In the genomic region with DNA sequence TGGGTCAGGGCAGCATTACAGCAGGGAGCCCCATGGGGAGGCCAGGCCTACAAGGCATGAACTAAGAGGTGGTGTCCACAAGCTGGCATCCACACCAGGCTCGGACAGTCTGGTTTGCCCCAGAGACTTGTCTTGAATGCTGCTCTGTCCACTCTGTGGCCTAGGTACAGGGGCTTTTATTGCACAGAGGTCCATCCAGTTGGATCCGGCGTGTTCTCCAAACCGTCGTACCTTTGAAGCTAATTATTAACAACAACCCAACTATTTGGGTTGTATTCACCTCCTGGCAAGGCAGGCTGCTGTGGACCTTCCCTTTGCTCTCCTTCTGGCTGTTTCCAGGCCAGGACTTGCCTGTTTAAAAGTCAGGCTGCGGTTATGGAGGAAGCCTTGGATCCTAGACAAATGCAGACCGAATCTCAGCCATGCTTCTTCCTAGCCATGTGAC, we compare ENCODE assay signal across 24 cellular contexts.
DNase-seq lines count a peak whose midpoint lies in the region; ATAC-seq, FAIRE-seq and TF ChIP-seq lines count a peak whose summit lies in the region.
"Had no signal": no experiment of that assay in that cellular context is flagged by ENCODE, and none has a peak within 500 bp of the region (broad histone marks: within the 10 kb centered on the region; RNA-seq: fewer than 3 reads in every experiment).

No MANE protein-coding gene starts in this region.

- DNase-seq in activated effector memory CD4-positive, alpha-beta T cell treated with anti-CD3 and anti-CD28 coated beads, Interleukin-2, amount 50 U/mL, for 16 hours: peak; percentile 8
- no peak for DNase-seq in activated effector memory CD4-positive, alpha-beta T cell treated with Interleukin-2 at 50 U/mL for 16 hours
- DNase-seq in kidney (peak; percentile 76), mesothelial cell of epicardium (ENCODE audit: low spot score in 2 of 2, unreplicated experiment in 2 of 2) (no peak), foreskin fibroblast (no peak)
- no peak for DNase-seq in stimulated activated naive B cell treated with anti-CD40 and anti-IgM and Interleukin-4, amounts not matched to agents 10 μg/mL and 1 μg/mL and 100 μg/mL, for 72 hours
- DNase-seq in activated CD4-positive, alpha-beta T cell treated with anti-CD3 and anti-CD28 coated beads, Interleukin-2, amount 50 U/mL, for 4 hours: no peak
- DNase-seq: DMS79 treated with DMSO at 0.1 percent for 48 hours, H7, HFFc6, MM.1S, NCI-H1048, NCI-H1417 treated with DMSO at 0.1 percent for 48 hours, NCI-H187, NCI-H446, NCI-H526, OCI-M1 had no signal

- H3K36me3 Mint-ChIP-seq in nephron (ENCODE audit: low read depth): peaks cover 18% of the 10 kb centered on the region
- H3K36me3 Mint-ChIP-seq in stimulated activated naive B cell treated with anti-CD40 and anti-IgM and Interleukin-4, amounts not matched to agents 10 μg/mL and 1 μg/mL and 100 μg/mL, for 72 hours: peaks cover 52 to 74% of the 10 kb centered on the region in 2 donors
- H3K36me3 Mint-ChIP-seq in mesothelial cell of epicardium: peaks cover 24% of the 10 kb centered on the region

- H3K27ac ChIP-seq in kidney (ENCODE audit: low read depth in 2 of 2, low read length in 2 of 2): peak overlapping the region; percentile 88 to 91

- intact Hi-C loops in kidney (cut with DNase I): no loop called here

- H3K4me1 ChIP-seq in kidney (ENCODE audit: control insufficient read depth in 1 of 2, insufficient read depth in 1 of 2, low read depth in 1 of 2, low read length in 2 of 2): peaks cover 23 to 31% of the 10 kb centered on the region in 2 donors

- no peaks in the 10 kb centered on the region for H3K9me3 Mint-ChIP-seq in nephron
- no peaks in the 10 kb centered on the region for H3K9me3 Mint-ChIP-seq in stimulated activated naive B cell treated with anti-CD40 and anti-IgM and Interleukin-4, amounts not matched to agents 10 μg/mL and 1 μg/mL and 100 μg/mL, for 72 hours
- H3K9me3 Mint-ChIP-seq in mesothelial cell of epicardium: no peaks in the 10 kb centered on the region
- H3K9me3 Mint-ChIP-seq: HFFc6 had no signal

- ATAC-seq in stimulated activated naive B cell treated with anti-CD40 and anti-IgM and Interleukin-4, amounts not matched to agents 10 μg/mL and 1 μg/mL and 100 μg/mL, for 72 hours (replicated peaks): no peak
- ATAC-seq: GM12878, K562, Right ventricle myocardium inferior had no signal

- peak; percentile 85 for FAIRE-seq in kidney (lab: Jason Lieb, UNC)
- FAIRE-seq: D721Med, GM12878, K562, RCC 7860 had no signal

- no peaks in the 10 kb centered on the region for H3K9me3 ChIP-seq in kidney (ENCODE audit: control insufficient read depth in 1 of 2, low read length in 2 of 2)

- no peak overlapping the region for H3K4me3 ChIP-seq in kidney (ENCODE audit: low read length in 2 of 2)
- H3K4me3 ChIP-seq in foreskin fibroblast (ENCODE audit: low read depth in 1 of 2, low read length in 2 of 2): no peak overlapping the region
- H3K4me3 ChIP-seq: GM12878, K562 had no signal

- H3K4me1 Mint-ChIP-seq in nephron (peaks cover 28% of the 10 kb centered on the region), mesothelial cell of epicardium (no peaks in the 10 kb centered on the region)
- H3K4me1 Mint-ChIP-seq in stimulated activated naive B cell treated with anti-CD40 and anti-IgM and Interleukin-4, amounts not matched to agents 10 μg/mL and 1 μg/mL and 100 μg/mL, for 72 hours: peaks cover 21 to 39% of the 10 kb centered on the region in 2 donors

- peak overlapping the region; percentile 6 to 51 for H3K9ac ChIP-seq in kidney (ENCODE audit: low read length in 2 of 2)

- peak overlapping the region; percentile 60 to 87 (median 83) for H3K27ac Mint-ChIP-seq in nephron
- peak overlapping the region; percentile 51 for H3K27ac Mint-ChIP-seq in stimulated activated naive B cell treated with anti-CD40 and anti-IgM and Interleukin-4, amounts not matched to agents 10 μg/mL and 1 μg/mL and 100 μg/mL, for 72 hours
- H3K27ac Mint-ChIP-seq in mesothelial cell of epicardium: no peak overlapping the region
- H3K27ac Mint-ChIP-seq: HFFc6 had no signal

- TF ChIP-seq CTCF in kidney (IDR thresholded peaks at IDR 0.05; ENCODE audit: borderline replicate concordance, extremely low read depth, insufficient read depth) (no peak), nephron (IDR thresholded peaks at IDR 0.05; ENCODE audit: unreplicated experiment in 3 of 3) (no peak), mesothelial cell of epicardium (IDR thresholded peaks at IDR 0.05; ENCODE audit: unreplicated experiment) (no peak), foreskin fibroblast (IDR thresholded peaks at IDR 0.05; ENCODE audit: low read depth, low read length) (no peak)

- H3K36me3 ChIP-seq in kidney (ENCODE audit: control insufficient read depth in 1 of 2, insufficient read depth in 2 of 2, low read length in 2 of 2): peaks cover 0 to 3% of the 10 kb centered on the region in 2 donors

- H3K27me3 Mint-ChIP-seq in nephron (ENCODE audit: low read depth) (peaks cover 4% of the 10 kb centered on the region), mesothelial cell of epicardium (ENCODE audit: low read depth) (no peaks in the 10 kb centered on the region)
- H3K27me3 Mint-ChIP-seq in stimulated activated naive B cell treated with anti-CD40 and anti-IgM and Interleukin-4, amounts not matched to agents 10 μg/mL and 1 μg/mL and 100 μg/mL, for 72 hours: no peaks in the 10 kb centered on the region

- H3K4me3 Mint-ChIP-seq in nephron (no peak overlapping the region), mesothelial cell of epicardium (no peak overlapping the region)
- H3K4me3 Mint-ChIP-seq in stimulated activated naive B cell treated with anti-CD40 and anti-IgM and Interleukin-4, amounts not matched to agents 10 μg/mL and 1 μg/mL and 100 μg/mL, for 72 hours: no peak overlapping the region
- H3K4me3 Mint-ChIP-seq: CD14-positive monocyte, HFFc6 had no signal

Comparison
In these comparisons a context has a peak if more than half of its experiments do, and no peak if none do; other contexts are left out.
1. DNase-seq: peak in activated effector memory CD4-positive, alpha-beta T cell treated with anti-CD3 and anti-CD28 coated beads, Interleukin-2, amount 50 U/mL, for 16 hours (single experiment) and kidney (single experiment); none in activated effector memory CD4-positive, alpha-beta T cell treated with Interleukin-2 at 50 U/mL for 16 hours (single experiment), stimulated activated naive B cell treated with anti-CD40 and anti-IgM and Interleukin-4, amounts not matched to agents 10 μg/mL and 1 μg/mL and 100 μg/mL, for 72 hours (single experiment), mesothelial cell of epicardium (0 of 2), foreskin fibroblast (0 of 2) and activated CD4-positive, alpha-beta T cell treated with anti-CD3 and anti-CD28 coated beads, Interleukin-2, amount 50 U/mL, for 4 hours (0 of 2).